ENCODE assay signal across 10 cellular contexts in the genomic region with DNA sequence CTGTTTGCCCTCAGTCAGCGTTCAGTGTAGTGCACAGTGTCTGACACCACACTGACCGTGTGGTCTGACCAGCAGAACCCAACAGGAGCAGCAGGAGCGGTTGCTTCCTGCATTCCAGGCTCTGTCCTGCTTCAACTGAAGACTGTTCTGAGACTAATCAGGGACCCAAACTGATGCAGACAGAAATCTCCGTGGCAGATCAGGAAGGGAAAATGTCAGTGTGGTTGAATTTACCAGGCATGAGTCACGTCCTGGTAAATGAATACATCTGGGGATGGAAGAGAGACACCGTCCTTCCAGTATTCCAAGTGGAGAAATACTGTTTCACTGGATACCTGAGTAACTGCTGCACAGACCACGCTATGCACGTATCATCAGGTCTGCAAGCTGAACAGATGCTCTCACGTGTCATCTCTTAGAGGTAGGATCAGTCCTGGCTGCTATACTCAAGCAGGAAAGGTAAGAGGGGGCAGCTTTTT.
DNase-seq lines count a peak whose midpoint lies in the region; ATAC-seq lines count a peak whose summit lies in the region.
"Had no signal": no experiment of that assay in that cellular context is flagged by ENCODE, and none has a peak within 500 bp of the region (broad histone marks: within the 10 kb centered on the region; RNA-seq: fewer than 3 reads in every experiment).

No MANE protein-coding gene starts in this region.

- DNase-seq in A172 (ENCODE audit: low spot score) (peak; percentile 98), HPDE6-E6E7 (ENCODE audit: extremely low spot score) (peak; percentile 87), brain pericyte (ENCODE audit: low read depth, low spot score) (peak; percentile 60), kidney tubule cell (ENCODE audit: low spot score) (peak; percentile 99), NOMO-1 treated with DMSO at 0.1 percent for 48 hours (lab: John Stamatoyannopoulos, UW; ENCODE audit: unreplicated experiment) (no peak), NCI-H187 treated with DMSO at 0.1 percent for 48 hours (lab: John Stamatoyannopoulos, UW) (no peak)
- DNase-seq in NK-92 treated with Interleukin-12 subunit alpha and Interleukin-12 subunit beta, amount 100 ng/mL, for 24 hours (lab: John Stamatoyannopoulos, UW), result no peak
- DNase-seq: H9, NCI-H1436 treated with DMSO at 0.1 percent for 48 hours had no signal

- H3K36me3 Mint-ChIP-seq in stimulated activated memory B cell treated with anti-CD40 and anti-IgM and Interleukin-4, amounts not matched to agents 10 μg/mL and 1 μg/mL and 100 μg/mL, for 72 hours, result peaks cover 19% of the 10 kb centered on the region

- no peaks in the 10 kb centered on the region for H3K9me3 Mint-ChIP-seq in stimulated activated memory B cell treated with anti-CD40 and anti-IgM and Interleukin-4, amounts not matched to agents 10 μg/mL and 1 μg/mL and 100 μg/mL, for 72 hours
- H3K9me3 Mint-ChIP-seq: H9 had no signal

- H3K27ac Mint-ChIP-seq in stimulated activated memory B cell treated with anti-CD40 and anti-IgM and Interleukin-4, amounts not matched to agents 10 μg/mL and 1 μg/mL and 100 μg/mL, for 72 hours, result no peak overlapping the region
- H3K27ac Mint-ChIP-seq: H9 had no signal

- no peak for ATAC-seq in stimulated activated memory B cell treated with anti-CD40 and anti-IgM and Interleukin-4, amounts not matched to agents 10 μg/mL and 1 μg/mL and 100 μg/mL, for 72 hours

- no peaks in the 10 kb centered on the region for H3K4me1 Mint-ChIP-seq in stimulated activated memory B cell treated with anti-CD40 and anti-IgM and Interleukin-4, amounts not matched to agents 10 μg/mL and 1 μg/mL and 100 μg/mL, for 72 hours

- no peak overlapping the region for H3K4me3 Mint-ChIP-seq in stimulated activated memory B cell treated with anti-CD40 and anti-IgM and Interleukin-4, amounts not matched to agents 10 μg/mL and 1 μg/mL and 100 μg/mL, for 72 hours
- H3K4me3 Mint-ChIP-seq: H9 had no signal

- no peaks in the 10 kb centered on the region for H3K27me3 Mint-ChIP-seq in stimulated activated memory B cell treated with anti-CD40 and anti-IgM and Interleukin-4, amounts not matched to agents 10 μg/mL and 1 μg/mL and 100 μg/mL, for 72 hours

Comparison
In these comparisons a context has a peak if more than half of its experiments do, and no peak if none do; other contexts are left out.
1. DNase-seq: peak in A172 (single experiment), HPDE6-E6E7 (single experiment), brain pericyte (single experiment) and kidney tubule cell (single experiment); none in NOMO-1 treated with DMSO at 0.1 percent for 48 hours (single experiment), NCI-H187 treated with DMSO at 0.1 percent for 48 hours (single experiment) and NK-92 treated with Interleukin-12 subunit alpha and Interleukin-12 subunit beta, amount 100 ng/mL, for 24 hours (single experiment).